1 cellular context compared by ENCODE assay signal in genomic region chr6:26536571-26537159, GRCh38.
TF ChIP-seq lines count a peak whose summit lies in the region.

No MANE protein-coding gene starts in this region.

TF ChIP-seq in GM12878, 131 proteins besides CTCF, POLR2A, EP300 and RAD21 (continued from another document and continues in another):
- no peak for TF ChIP-seq NKRF (conservative IDR thresholded peaks at IDR 0.05)
- TF ChIP-seq TBL1XR1 (IDR thresholded peaks at IDR 0.05; ENCODE audit: low read depth, low read length): no peak
- TF ChIP-seq POLR2AphosphoS2 (IDR thresholded peaks at IDR 0.05; ENCODE audit: low read depth, low read length): no peak
- 0 out of 2 replicates have a peak, but pooled peaks have one; percentile 6 for TF ChIP-seq ESRRA (IDR thresholded peaks at IDR 0.05; ENCODE audit: low read length)
- no peak for TF ChIP-seq CREM (IDR thresholded peaks at IDR 0.05; ENCODE audit: low read depth)
- TF ChIP-seq ASH2L (IDR thresholded peaks at IDR 0.05; ENCODE audit: borderline replicate concordance, low read depth): no peak
- peak; percentile 72; the same call in 1 of the 2 replicates for TF ChIP-seq ZNF384 (IDR thresholded peaks at IDR 0.05; ENCODE audit: borderline replicate concordance, low read depth, low read length)
- TF ChIP-seq DPF2 (IDR thresholded peaks at IDR 0.05): no peak
- TF ChIP-seq NFIC (IDR thresholded peaks at IDR 0.05; ENCODE audit: low read depth, low read length): no peak
- no peak for TF ChIP-seq BCLAF1 (IDR thresholded peaks at IDR 0.05)
- TF ChIP-seq MAX (IDR thresholded peaks at IDR 0.05; ENCODE audit: low read depth, low read length): no peak
- no peak for TF ChIP-seq SUPT20H (IDR thresholded peaks at IDR 0.05; ENCODE audit: borderline replicate concordance, control insufficient read depth, low read depth, low read length)
- TF ChIP-seq MTA3 (IDR thresholded peaks at IDR 0.05; ENCODE audit: borderline replicate concordance, low read length): no peak
- no peak for TF ChIP-seq MTA2 (IDR thresholded peaks at IDR 0.05; ENCODE audit: low read depth)
- no peak for TF ChIP-seq SRF (IDR thresholded peaks at IDR 0.05; ENCODE audit: low read depth in 2 of 2, low read length in 2 of 2)
- no peak for TF ChIP-seq SMAD5 (IDR thresholded peaks at IDR 0.05; ENCODE audit: low read depth)
- TF ChIP-seq STAT3 (IDR thresholded peaks at IDR 0.05; ENCODE audit: low read depth, low read length): no peak
- TF ChIP-seq BRCA1 (IDR thresholded peaks at IDR 0.05; ENCODE audit: low read depth, low read length): no peak
- TF ChIP-seq ZNF687 (IDR thresholded peaks at IDR 0.05): peak; percentile 62
- TF ChIP-seq NR2C2 (IDR thresholded peaks at IDR 0.05; ENCODE audit: borderline replicate concordance, control insufficient read depth, insufficient read length, low read depth): no peak
- TF ChIP-seq TARDBP (IDR thresholded peaks at IDR 0.05; ENCODE audit: borderline replicate concordance): no peak
- no peak for TF ChIP-seq IKZF2 (IDR thresholded peaks at IDR 0.05)
- no peak for TF ChIP-seq HCFC1 (IDR thresholded peaks at IDR 0.05; ENCODE audit: low read length)
- TF ChIP-seq RAD51 (IDR thresholded peaks at IDR 0.05): no peak
- TF ChIP-seq KLF5 (IDR thresholded peaks at IDR 0.05; ENCODE audit: partially characterized antibody): no peak
- peak; percentile 27; the same call in 1 of the 2 replicates for TF ChIP-seq TAF1 (IDR thresholded peaks at IDR 0.05; ENCODE audit: borderline replicate concordance, low read depth, low read length)
- TF ChIP-seq ATF2 (IDR thresholded peaks at IDR 0.05; ENCODE audit: low read length): peak; percentile 22; the same call in 1 of the 2 replicates
- no peak for TF ChIP-seq FOXK2 (IDR thresholded peaks at IDR 0.05)
- TF ChIP-seq CREB1 (IDR thresholded peaks at IDR 0.05; ENCODE audit: low read depth): peak; percentile 65; the same call in 1 of the 2 replicates
- no peak for TF ChIP-seq BHLHE40 (IDR thresholded peaks at IDR 0.05; ENCODE audit: borderline replicate concordance in 1 of 2, low read depth in 2 of 2, low read length in 1 of 2)
- TF ChIP-seq EED (IDR thresholded peaks at IDR 0.05; ENCODE audit: low read depth): no peak
- TF ChIP-seq PKNOX1 (IDR thresholded peaks at IDR 0.05): no peak
- no peak for TF ChIP-seq ATF3 (IDR thresholded peaks at IDR 0.05; ENCODE audit: borderline replicate concordance, extremely low read depth, low read depth, low read length)
- no peak for TF ChIP-seq ZNF592 (IDR thresholded peaks at IDR 0.05)
- TF ChIP-seq USF2 (IDR thresholded peaks at IDR 0.05; ENCODE audit: borderline replicate concordance, low read depth, low read length): no peak
- no peak for TF ChIP-seq YBX1 (IDR thresholded peaks at IDR 0.05)
- peak; percentile 15; the same call in 1 of the 2 replicates for TF ChIP-seq POLR2AphosphoS5 (IDR thresholded peaks at IDR 0.05; ENCODE audit: low read length)
- no peak for TF ChIP-seq SIN3A (IDR thresholded peaks at IDR 0.05; ENCODE audit: low read depth, low read length)
- TF ChIP-seq E2F4 (IDR thresholded peaks at IDR 0.05; ENCODE audit: low read depth, low read length): no peak
- no peak for TF ChIP-seq KAT2A (conservative IDR thresholded peaks at IDR 0.05; ENCODE audit: control insufficient read depth, low read depth, low read length)
- no peak for TF ChIP-seq MEF2A (IDR thresholded peaks at IDR 0.05; ENCODE audit: insufficient read depth, low read depth, low read length)
- no peak for TF ChIP-seq PAX8 (IDR thresholded peaks at IDR 0.05)
- TF ChIP-seq KDM1A (IDR thresholded peaks at IDR 0.05; ENCODE audit: borderline replicate concordance): no peak
- TF ChIP-seq MYB (IDR thresholded peaks at IDR 0.05; ENCODE audit: borderline replicate concordance, low read depth, low read length): no peak
